In the genomic region with DNA sequence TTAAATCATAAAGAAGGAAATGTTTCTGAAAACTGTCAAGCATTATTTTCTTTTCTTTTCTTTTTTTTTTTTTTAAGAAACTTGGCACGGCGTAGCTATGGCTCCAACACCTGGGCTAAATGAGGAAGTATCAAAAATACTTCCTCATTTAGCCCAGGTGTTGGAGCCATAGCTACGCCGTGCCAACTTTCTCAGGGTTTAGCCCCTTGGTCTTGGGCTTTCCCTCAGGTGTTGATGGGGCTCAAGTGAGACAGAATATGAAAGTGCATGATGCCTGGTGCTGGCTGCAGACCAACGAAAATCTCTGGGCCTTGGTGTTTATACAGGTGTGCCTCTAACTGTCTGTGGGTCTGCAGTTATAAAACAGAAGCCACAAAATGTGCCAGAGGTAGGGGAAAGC, we compare ENCODE assay signal across 11 cellular contexts.
A peak's percentile ranks its signal among the peaks of the same experiment; 100 is the strongest.
DNase-seq lines count a peak whose midpoint lies in the region; ATAC-seq and TF ChIP-seq lines count a peak whose summit lies in the region.
"Had no signal": no experiment of that assay in that cellular context is flagged by ENCODE, and none has a peak within 500 bp of the region (broad histone marks: within the 10 kb centered on the region; RNA-seq: fewer than 3 reads in every experiment).

No MANE protein-coding gene starts in this region.

- H3K27me3 Mint-ChIP-seq in activated CD4-positive, alpha-beta memory T cell treated with anti-CD3 and anti-CD28 coated beads for 36 hours = no peaks in the 10 kb centered on the region

- no peaks in the 10 kb centered on the region for H3K4me1 Mint-ChIP-seq in activated CD4-positive, alpha-beta memory T cell treated with anti-CD3 and anti-CD28 coated beads for 36 hours (ENCODE audit: low read depth)
- H3K4me1 Mint-ChIP-seq: stimulated activated effector memory CD8-positive, alpha-beta T cell treated with anti-CD3 and anti-CD28 coated beads, Interleukin-12 subunit alpha, Interleukin-12 subunit beta, amount 100 ng/mL, for 72 hours had no signal

- H3K27ac Mint-ChIP-seq in activated CD4-positive, alpha-beta memory T cell treated with anti-CD3 and anti-CD28 coated beads for 36 hours = no peak overlapping the region
- H3K27ac Mint-ChIP-seq: stimulated activated effector memory CD8-positive, alpha-beta T cell treated with anti-CD3 and anti-CD28 coated beads, Interleukin-12 subunit alpha, Interleukin-12 subunit beta, amount 100 ng/mL, for 72 hours had no signal

- 16 to 19% methylated on average over 5 of the region's 5 CpGs for WGBS in body of pancreas, 2 donors

- peak overlapping the region in 3 of 4 donors; percentile 35 to 74 (median 45) for H3K27ac ChIP-seq in body of pancreas

- no peaks in the 10 kb centered on the region for H3K9me3 ChIP-seq in body of pancreas

- H3K9me3 Mint-ChIP-seq in activated CD4-positive, alpha-beta memory T cell treated with anti-CD3 and anti-CD28 coated beads for 36 hours = no peaks in the 10 kb centered on the region

- no peak for TF ChIP-seq POLR2A in body of pancreas (IDR thresholded peaks at IDR 0.05)

- DNase-seq in body of pancreas = peak; percentile 52 to 80 (median 64)
- DNase-seq in ureter (ENCODE audit: low spot score) = no peak
- DNase-seq in activated CD4-positive, alpha-beta memory T cell treated with anti-CD3 and anti-CD28 coated beads for 36 hours = no peak
- no peak for DNase-seq in dedifferentiated amniotic fluid mesenchymal stem cell (ENCODE audit: extremely low spot score)
- no peak for DNase-seq in effector CD4-positive, alpha-beta T cell
- DNase-seq: Calu3, PC-3 had no signal

- H3K4me1 ChIP-seq in body of pancreas = peaks cover 15% of the 10 kb centered on the region

- H3K36me3 ChIP-seq in body of pancreas (replicated peaks in 1 of 2; ENCODE audit: insufficient read depth in 1 of 2, low read depth in 2 of 2) = no peaks in the 10 kb centered on the region

- intact Hi-C loops in body of pancreas (cut with DNase I) = no loop called here
- intact Hi-C loops in activated CD4-positive, alpha-beta memory T cell treated with anti-CD3 and anti-CD28 coated beads for 36 hours (cut with micrococcal nuclease) = no loop called here

- no peak for TF ChIP-seq CTCF in body of pancreas (IDR thresholded peaks at IDR 0.05)

- no peaks in the 10 kb centered on the region for H3K36me3 Mint-ChIP-seq in activated CD4-positive, alpha-beta memory T cell treated with anti-CD3 and anti-CD28 coated beads for 36 hours
- H3K36me3 Mint-ChIP-seq: stimulated activated effector memory CD8-positive, alpha-beta T cell treated with anti-CD3 and anti-CD28 coated beads, Interleukin-12 subunit alpha, Interleukin-12 subunit beta, amount 100 ng/mL, for 72 hours had no signal

- POLR2A ChIA-PET in activated CD4-positive, alpha-beta memory T cell treated with anti-CD3 and anti-CD28 coated beads for 36 hours (lab: Charles Lee) = interaction anchor here (0.7 kb wide), 1 partner anchor 384 kb away, joined by 3 read pairs; no protein-coding TSS in a partner anchor

- no peak overlapping the region for H3K4me3 Mint-ChIP-seq in activated CD4-positive, alpha-beta memory T cell treated with anti-CD3 and anti-CD28 coated beads for 36 hours
- H3K4me3 Mint-ChIP-seq: stimulated activated effector memory CD8-positive, alpha-beta T cell treated with anti-CD3 and anti-CD28 coated beads, Interleukin-12 subunit alpha, Interleukin-12 subunit beta, amount 100 ng/mL, for 72 hours had no signal

- no peak overlapping the region for H3K4me3 ChIP-seq in body of pancreas

- no peaks in the 10 kb centered on the region for H3K27me3 ChIP-seq in body of pancreas

- ATAC-seq in GM18511 (IDR thresholded peaks at IDR 0.05; ENCODE audit: unreplicated experiment) (peak; percentile 63), GM21723 (IDR thresholded peaks at IDR 0.05; ENCODE audit: unreplicated experiment) (peak; percentile 72), HG03469 (IDR thresholded peaks at IDR 0.05; ENCODE audit: unreplicated experiment) (peak; percentile 39), body of pancreas (peak; percentile 80)
- ATAC-seq: PC-3; stimulated activated effector memory CD8-positive, alpha-beta T cell treated with anti-CD3 and anti-CD28 coated beads, Interleukin-12 subunit alpha, Interleukin-12 subunit beta, amount 100 ng/mL, for 72 hours had no signal

- CTCF ChIA-PET in activated CD4-positive, alpha-beta memory T cell treated with anti-CD3 and anti-CD28 coated beads for 36 hours (lab: Charles Lee) = no interaction called here

Comparison
In these comparisons a context has a peak if more than half of its experiments do, and no peak if none do; other contexts are left out.
1. DNase-seq: peak in body of pancreas (4 of 4); none in ureter (single experiment), activated CD4-positive, alpha-beta memory T cell treated with anti-CD3 and anti-CD28 coated beads for 36 hours (single experiment), dedifferentiated amniotic fluid mesenchymal stem cell (single experiment) and effector CD4-positive, alpha-beta T cell (single experiment).
2. Peak in every context shown above with its lines, with median percentiles within 50 percentile points of each other: ATAC-seq.